In the genomic region with DNA sequence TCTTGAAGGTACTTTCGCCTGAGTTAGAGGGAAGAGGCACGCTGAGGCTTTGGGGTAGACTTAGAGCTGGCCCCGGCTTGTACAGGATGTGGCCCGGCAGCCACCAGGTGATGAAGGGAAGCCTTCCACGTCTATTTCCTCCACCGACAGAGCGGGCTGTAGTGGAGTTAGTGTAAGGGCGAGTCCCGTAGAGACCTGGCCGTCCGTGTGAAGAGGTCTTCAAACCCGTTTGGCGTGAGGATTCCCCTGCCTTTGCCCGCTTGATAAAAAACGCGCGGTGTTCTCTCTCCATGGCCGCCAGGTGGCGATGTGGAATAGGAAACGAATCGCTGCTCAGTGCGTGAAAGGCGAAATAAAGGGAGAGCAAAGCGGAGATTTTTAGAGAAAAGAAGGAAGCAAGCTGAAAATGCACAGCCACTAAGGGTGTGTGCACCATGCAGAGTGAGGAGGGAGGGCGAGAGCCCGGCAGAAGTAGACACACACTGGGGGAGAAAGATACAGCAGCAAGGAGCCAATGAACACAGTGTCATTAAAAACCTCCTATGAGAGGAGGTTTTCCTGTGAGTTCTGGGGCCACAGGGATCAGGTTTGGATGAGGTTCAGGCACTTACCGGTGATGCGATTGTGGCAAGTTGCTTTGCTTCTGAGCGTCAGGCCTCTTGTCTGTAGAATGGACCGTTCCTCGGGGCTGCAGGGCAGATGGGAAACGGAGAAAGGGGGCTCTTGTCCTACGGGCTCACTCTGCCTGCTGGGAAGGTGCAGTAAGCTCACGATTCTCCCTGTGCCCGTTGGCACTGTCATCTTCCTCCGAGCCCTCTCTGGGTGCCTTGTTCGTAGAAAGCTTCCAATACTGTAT, we compare ENCODE assay signal across 1 cellular context.
TF ChIP-seq lines count a peak whose summit lies in the region.

No MANE protein-coding gene starts in this region.

TF ChIP-seq in K562, 482 proteins besides CTCF, POLR2A, EP300 and RAD21 (continued from another document and continues in another):
- TF ChIP-seq, protein P1, sequence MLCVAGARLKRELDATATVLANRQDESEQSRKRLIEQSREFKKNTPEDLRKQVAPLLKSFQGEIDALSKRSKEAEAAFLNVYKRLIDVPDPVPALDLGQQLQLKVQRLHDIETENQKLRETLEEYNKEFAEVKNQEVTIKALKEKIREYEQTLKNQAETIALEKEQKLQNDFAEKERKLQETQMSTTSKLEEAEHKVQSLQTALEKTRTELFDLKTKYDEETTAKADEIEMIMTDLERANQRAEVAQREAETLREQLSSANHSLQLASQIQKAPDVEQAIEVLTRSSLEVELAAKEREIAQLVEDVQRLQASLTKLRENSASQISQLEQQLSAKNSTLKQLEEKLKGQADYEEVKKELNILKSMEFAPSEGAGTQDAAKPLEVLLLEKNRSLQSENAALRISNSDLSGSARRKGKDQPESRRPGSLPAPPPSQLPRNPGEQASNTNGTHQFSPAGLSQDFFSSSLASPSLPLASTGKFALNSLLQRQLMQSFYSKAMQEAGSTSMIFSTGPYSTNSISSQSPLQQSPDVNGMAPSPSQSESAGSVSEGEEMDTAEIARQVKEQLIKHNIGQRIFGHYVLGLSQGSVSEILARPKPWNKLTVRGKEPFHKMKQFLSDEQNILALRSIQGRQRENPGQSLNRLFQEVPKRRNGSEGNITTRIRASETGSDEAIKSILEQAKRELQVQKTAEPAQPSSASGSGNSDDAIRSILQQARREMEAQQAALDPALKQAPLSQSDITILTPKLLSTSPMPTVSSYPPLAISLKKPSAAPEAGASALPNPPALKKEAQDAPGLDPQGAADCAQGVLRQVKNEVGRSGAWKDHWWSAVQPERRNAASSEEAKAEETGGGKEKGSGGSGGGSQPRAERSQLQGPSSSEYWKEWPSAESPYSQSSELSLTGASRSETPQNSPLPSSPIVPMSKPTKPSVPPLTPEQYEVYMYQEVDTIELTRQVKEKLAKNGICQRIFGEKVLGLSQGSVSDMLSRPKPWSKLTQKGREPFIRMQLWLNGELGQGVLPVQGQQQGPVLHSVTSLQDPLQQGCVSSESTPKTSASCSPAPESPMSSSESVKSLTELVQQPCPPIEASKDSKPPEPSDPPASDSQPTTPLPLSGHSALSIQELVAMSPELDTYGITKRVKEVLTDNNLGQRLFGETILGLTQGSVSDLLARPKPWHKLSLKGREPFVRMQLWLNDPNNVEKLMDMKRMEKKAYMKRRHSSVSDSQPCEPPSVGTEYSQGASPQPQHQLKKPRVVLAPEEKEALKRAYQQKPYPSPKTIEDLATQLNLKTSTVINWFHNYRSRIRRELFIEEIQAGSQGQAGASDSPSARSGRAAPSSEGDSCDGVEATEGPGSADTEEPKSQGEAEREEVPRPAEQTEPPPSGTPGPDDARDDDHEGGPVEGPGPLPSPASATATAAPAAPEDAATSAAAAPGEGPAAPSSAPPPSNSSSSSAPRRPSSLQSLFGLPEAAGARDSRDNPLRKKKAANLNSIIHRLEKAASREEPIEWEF (CRISPR knock-in tag; IDR thresholded peaks at IDR 0.05), result no peak
- TF ChIP-seq BHLHE40 (IDR thresholded peaks at IDR 0.05; ENCODE audit: low read length) (0 out of 2 replicates have a peak, but pooled peaks have one; percentile 34), NR2C2 (CRISPR knock-in tag; IDR thresholded peaks at IDR 0.05) (no peak), NR2C2 (tag; IDR thresholded peaks at IDR 0.05) (no peak), ZNF253 (CRISPR knock-in tag; conservative IDR thresholded peaks at IDR 0.05) (no peak), FUS (optimal IDR thresholded peaks at IDR 0.05; ENCODE audit: low read depth, low read length) (no peak), SMC3 (conservative IDR thresholded peaks at IDR 0.05; ENCODE audit: insufficient read depth, low read depth, low read length) (peak; percentile 98), MAZ (CRISPR knock-in tag; conservative IDR thresholded peaks at IDR 0.05 in 1 of 2, IDR thresholded peaks at IDR 0.05 in 1 of 2) (no peak), TAF15 (IDR thresholded peaks at IDR 0.05; ENCODE audit: low read depth, low read length) (no peak), KLF6 (CRISPR knock-in tag; IDR thresholded peaks at IDR 0.05; ENCODE audit: borderline replicate concordance) (no peak), NCOA2 (IDR thresholded peaks at IDR 0.05; ENCODE audit: partially characterized antibody in 2 of 2) (no peak), STAT5B (CRISPR knock-in tag; IDR thresholded peaks at IDR 0.05) (no peak), HDAC2 (IDR thresholded peaks at IDR 0.05) (no peak), ZNF212 (CRISPR knock-in tag; IDR thresholded peaks at IDR 0.05) (no peak), ZNF407 (IDR thresholded peaks at IDR 0.05; ENCODE audit: low read depth) (no peak), CBX1 (IDR thresholded peaks at IDR 0.05; ENCODE audit: low read depth) (no peak), ZNF384 (IDR thresholded peaks at IDR 0.05; ENCODE audit: low read depth, low read length) (peak; percentile 53), SMAD1 (IDR thresholded peaks at IDR 0.05; ENCODE audit: low read depth, low read length, partially characterized antibody) (no peak), ZBTB40 (IDR thresholded peaks at IDR 0.05) (no peak), ZBTB40 (CRISPR knock-in tag; IDR thresholded peaks at IDR 0.05) (no peak), SRSF9 (IDR thresholded peaks at IDR 0.05; ENCODE audit: borderline replicate concordance, low read depth, low read length) (no peak), VEZF1 (CRISPR knock-in tag; IDR thresholded peaks at IDR 0.05) (no peak), PHB (CRISPR knock-in tag; IDR thresholded peaks at IDR 0.05) (no peak)
- TF ChIP-seq, protein P2, sequence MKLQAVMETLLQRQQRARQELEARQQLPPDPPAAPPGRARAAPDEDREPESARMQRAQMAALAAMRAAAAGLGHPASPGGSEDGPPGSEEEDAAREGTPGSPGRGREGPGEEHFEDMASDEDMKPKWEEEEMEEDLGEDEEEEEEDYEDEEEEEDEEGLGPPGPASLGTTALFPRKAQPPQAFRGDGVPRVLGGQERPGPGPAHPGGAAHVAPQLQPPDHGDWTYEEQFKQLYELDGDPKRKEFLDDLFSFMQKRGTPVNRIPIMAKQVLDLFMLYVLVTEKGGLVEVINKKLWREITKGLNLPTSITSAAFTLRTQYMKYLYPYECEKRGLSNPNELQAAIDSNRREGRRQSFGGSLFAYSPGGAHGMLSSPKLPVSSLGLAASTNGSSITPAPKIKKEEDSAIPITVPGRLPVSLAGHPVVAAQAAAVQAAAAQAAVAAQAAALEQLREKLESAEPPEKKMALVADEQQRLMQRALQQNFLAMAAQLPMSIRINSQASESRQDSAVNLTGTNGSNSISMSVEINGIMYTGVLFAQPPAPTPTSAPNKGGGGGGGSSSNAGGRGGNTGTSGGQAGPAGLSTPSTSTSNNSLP (IDR thresholded peaks at IDR 0.05; ENCODE audit: borderline replicate concordance, low read depth, low read length), result no peak
